In the genomic region with DNA sequence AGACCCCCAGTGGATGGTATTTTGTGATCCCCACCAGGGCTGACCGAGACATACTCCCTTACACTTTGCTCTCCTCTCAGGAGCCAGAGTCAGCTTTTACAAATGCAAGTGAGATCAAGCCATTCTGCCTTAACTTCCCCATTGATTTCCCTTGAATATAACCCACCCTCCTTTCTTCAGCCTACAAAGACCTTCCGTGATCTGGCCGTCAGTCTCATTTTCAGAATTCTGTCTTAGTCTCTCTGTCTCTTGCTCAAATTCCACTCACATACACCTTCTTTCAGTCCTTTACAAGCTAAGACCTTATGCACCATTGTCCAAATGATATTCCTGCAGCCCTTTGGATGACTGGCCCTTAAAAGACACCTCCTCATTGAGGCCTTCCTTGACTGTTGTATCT, we compare ENCODE assay signal across 31 cellular contexts.
"Had no signal": no experiment of that assay in that cellular context is flagged by ENCODE, and none has a peak within 500 bp of the region (broad histone marks: within the 10 kb centered on the region; RNA-seq: fewer than 3 reads in every experiment).

No MANE protein-coding gene starts in this region.

- FAIRE-seq: bronchial epithelial cell, colon, TTC549 had no signal

- DNase-seq: activated B cell treated with CpG ODN at 0.5 μM for 24 hours; activated CD4-positive, alpha-beta memory T cell treated with anti-CD3 and anti-CD28 coated beads for 36 hours; activated CD4-positive, alpha-beta T cell treated with anti-CD3 and anti-CD28 coated beads for 4 hours; activated CD4-positive, alpha-beta T cell treated with anti-CD3 and anti-CD28 coated beads, Interleukin-2, amount 10 ng/mL, durations not matched to agents 24 days and 14 days; activated CD4-positive, alpha-beta T cell treated with anti-CD3 and anti-CD28 coated beads, Interleukin-2, amount 50 U/mL, for 1 hour; activated CD4-positive, alpha-beta T cell treated with anti-CD3 and anti-CD28 coated beads, Interleukin-2, amount 50 U/mL, for 4 hours; activated CD4-positive, CD25-positive, alpha-beta regulatory T cell treated with anti-CD3 and anti-CD28 coated beads, Interleukin-2, amount 50 U/mL, for 72 hours; activated CD8-positive, alpha-beta memory T cell treated with anti-CD3 and anti-CD28 coated beads, Interleukin-2, amount 50 U/mL, for 4 hours; activated CD8-positive, alpha-beta T cell treated with anti-CD3 and anti-CD28 coated beads for 36 hours; activated effector memory CD4-positive, alpha-beta T cell treated with Interleukin-2 at 50 U/mL for 16 hours; activated gamma-delta T cell; activated naive CD4-positive, alpha-beta T cell treated with anti-CD3 and anti-CD28 coated beads, Interleukin-2, amount 10 ng/mL, durations not matched to agents 7 days and 5 days; activated naive CD4-positive, alpha-beta T cell treated with Interleukin-2 at 50 U/mL for 16 hours; activated naive CD8-positive, alpha-beta T cell treated with anti-CD3 and anti-CD28 coated beads, Interleukin-2, amount 10 ng/mL, durations not matched to agents 7 days and 5 days; activated naive CD8-positive, alpha-beta T cell treated with anti-CD3 and anti-CD28 coated beads, Interleukin-2, amount 50 U/mL, for 24 hours; activated T-cell treated with anti-CD3 and anti-CD28 coated beads for 4 hours; activated T-cell treated with anti-CD3 and anti-CD28 coated beads, Interleukin-2, amount 50 U/mL, for 1 hour; activated T-cell treated with anti-CD3 and anti-CD28 coated beads, Interleukin-2, amount 50 U/mL, for 4 hours; activated T-cell treated with anti-CD3 and anti-CD28 coated beads, Interleukin-2, amount 50 U/mL, for 72 hours; amygdala; anterior cingulate cortex; central memory CD4-positive, alpha-beta T cell; T-helper 1 cell; T-helper 2 cell; T-helper 9 cell had no signal

- H3K27ac ChIP-seq: ascending aorta, cardiac muscle cell, VCaP had no signal

- H3K4me3 ChIP-seq: ascending aorta, cardiac muscle cell had no signal

- H3K4me1 ChIP-seq: ascending aorta had no signal

- H3K27me3 ChIP-seq: ascending aorta, cardiac muscle cell had no signal

- ATAC-seq: activated CD8-positive, alpha-beta T cell treated with anti-CD3 and anti-CD28 coated beads for 36 hours; activated naive CD8-positive, alpha-beta T cell treated with anti-CD3 and anti-CD28 coated beads, Interleukin-2, amount 50 U/mL, for 24 hours; activated T-cell treated with anti-CD3 and anti-CD28 coated beads, Interleukin-2, amount 50 U/mL, for 4 hours; activated T-cell treated with anti-CD3 and anti-CD28 coated beads, Interleukin-2, amount 50 U/mL, for 72 hours had no signal

- H3K9me3 ChIP-seq: ascending aorta had no signal

- H3K36me3 ChIP-seq: ascending aorta, cardiac muscle cell had no signal
